ENCODE assay signal across 25 cellular contexts in the genomic region with DNA sequence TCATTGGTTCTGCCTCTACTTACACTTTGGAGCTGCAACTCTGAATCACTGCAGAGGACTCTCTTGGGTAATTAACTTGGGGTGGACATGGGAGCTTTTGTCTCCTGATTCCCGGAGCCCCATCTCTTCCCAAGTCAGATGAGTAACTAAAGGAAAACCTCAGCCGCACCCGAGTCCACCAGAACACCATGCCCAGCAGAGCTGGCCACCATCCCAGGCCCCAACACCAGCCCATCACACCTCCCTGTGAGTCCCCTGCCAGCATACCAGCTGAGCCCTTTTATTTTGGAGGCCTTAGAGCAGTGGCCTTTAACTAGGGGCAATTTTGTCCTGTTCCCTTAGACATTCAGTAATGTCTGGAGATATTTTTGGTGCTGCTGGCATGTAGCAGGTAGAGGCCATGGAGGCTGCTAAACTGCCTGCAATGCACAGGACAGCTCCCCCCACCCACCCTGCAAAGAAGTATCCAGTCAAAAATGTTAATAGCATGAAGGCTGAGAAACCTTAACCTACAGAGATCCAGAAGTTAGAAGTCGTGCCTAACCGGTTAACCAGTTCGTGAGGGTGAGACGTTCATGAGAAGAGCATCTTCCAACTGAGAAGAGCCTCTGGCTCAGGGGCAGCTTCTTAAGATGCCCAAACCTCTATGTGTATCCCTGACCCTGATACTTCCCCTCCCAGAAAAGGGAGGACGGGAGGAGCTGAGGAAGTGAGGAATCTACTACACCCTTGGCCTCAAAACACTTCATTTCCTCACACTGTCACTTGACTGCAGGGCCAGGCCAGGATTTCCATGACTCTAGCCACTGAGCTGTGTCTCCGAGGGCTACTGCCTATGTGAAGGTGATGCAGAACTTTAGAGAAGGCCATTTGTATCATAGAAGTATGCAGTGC.
DNase-seq lines count a peak whose midpoint lies in the region; ATAC-seq and TF ChIP-seq lines count a peak whose summit lies in the region.
"Had no signal": no experiment of that assay in that cellular context is flagged by ENCODE, and none has a peak within 500 bp of the region (broad histone marks: within the 10 kb centered on the region; RNA-seq: fewer than 3 reads in every experiment).

No MANE protein-coding gene starts in this region.

- H3K27ac ChIP-seq in right lobe of liver: no peak overlapping the region
- H3K27ac ChIP-seq in ovary: no peak overlapping the region
- H3K27ac ChIP-seq: GM23248, parathyroid adenoma, vagina, VCaP had no signal

- H3K27ac Mint-ChIP-seq in activated naive CD4-positive, alpha-beta T cell treated with anti-CD3 and anti-CD28 coated beads, Interleukin-2, amount 10 ng/mL, durations not matched to agents 7 days and 5 days: peak overlapping the region; percentile 51
- H3K27ac Mint-ChIP-seq: activated CD4-positive, alpha-beta T cell treated with anti-CD3 and anti-CD28 coated beads, Interleukin-2, amount 10 ng/mL, durations not matched to agents 24 days and 14 days; activated T-helper 1 cell treated with anti-CD3 and anti-CD28 coated beads, Interleukin-12 subunit alpha, Interleukin-12 subunit beta, Interleukin-2, Interleukin-4 antibody, amounts not matched to agents 30 ng/mL and 10 ng/mL and 1 ng/mL, durations not matched to agents 14 hours and 24 hours and 36 hours; dendritic cell treated with granulocyte-macrophage colony-stimulating factor and Interleukin-4, amounts not matched to agents 40 ng/mL and 50 ng/mL, for 4 days; HFFc6 had no signal

- TF ChIP-seq EP300 in ovary (IDR thresholded peaks at IDR 0.05): no peak

- H3K4me1 ChIP-seq in right lobe of liver: no peaks in the 10 kb centered on the region
- no peaks in the 10 kb centered on the region for H3K4me1 ChIP-seq in ovary (ENCODE audit: insufficient read depth)

- CTCF ChIA-PET in activated naive CD4-positive, alpha-beta T cell treated with anti-CD3 and anti-CD28 coated beads, Interleukin-2, amount 10 ng/mL, durations not matched to agents 7 days and 5 days (lab: Charles Lee): interaction anchor here (0.7 kb wide), 1 partner anchor 94 kb away, joined by 3 read pairs; no protein-coding TSS in a partner anchor

- H3K9me3 ChIP-seq in right lobe of liver (no peaks in the 10 kb centered on the region), ovary (no peaks in the 10 kb centered on the region)
- H3K9me3 ChIP-seq: vagina had no signal

- H3K4me3 ChIP-seq in right lobe of liver: no peak overlapping the region
- no peak overlapping the region for H3K4me3 ChIP-seq in ovary
- H3K4me3 ChIP-seq: GM23248, vagina had no signal

- WGBS in right lobe of liver (ENCODE audit: insufficient coverage, low coverage, low lambda C conversion rate, missing lambda C conversion rate): 56% methylated on average over 3 of the region's 9 CpGs
- 75 to 83% (median 81%) methylated on average over 9 of the region's 9 CpGs for WGBS in ovary, 3 donors

- TF ChIP-seq CTCF in right lobe of liver (IDR thresholded peaks at IDR 0.05) (no peak), ovary (IDR thresholded peaks at IDR 0.05) (no peak)

- H3K4me1 Mint-ChIP-seq in activated naive CD4-positive, alpha-beta T cell treated with anti-CD3 and anti-CD28 coated beads, Interleukin-2, amount 10 ng/mL, durations not matched to agents 7 days and 5 days: peaks cover 2% of the 10 kb centered on the region
- H3K4me1 Mint-ChIP-seq: CD4-positive, alpha-beta memory T cell had no signal

- DNase-seq in activated naive CD4-positive, alpha-beta T cell treated with anti-CD3 and anti-CD28 coated beads, Interleukin-2, amount 10 ng/mL, durations not matched to agents 7 days and 5 days: no peak
- DNase-seq in activated naive CD4-positive, alpha-beta T cell treated with anti-CD3 and anti-CD28 coated beads, Interleukin-2, amount 50 U/mL, for 16 hours: no peak
- no peak for DNase-seq in Right ventricle myocardium superior
- no peak for DNase-seq in right lobe of liver
- no peak for DNase-seq in ovary
- no peak for DNase-seq in NOMO-1 (lab: John Stamatoyannopoulos, UW; ENCODE audit: unreplicated experiment in 2 of 2)
- no peak for DNase-seq in NCI-H446 (lab: John Stamatoyannopoulos, UW)
- no peak for DNase-seq in NOMO-1 treated with dmso at 0.1 percent for 144 hours (lab: John Stamatoyannopoulos, UW; ENCODE audit: unreplicated experiment)
- DNase-seq: activated CD4-positive, alpha-beta T cell treated with anti-CD3 and anti-CD28 coated beads, Interleukin-2, amount 10 ng/mL, durations not matched to agents 24 days and 14 days; CD4-positive, alpha-beta memory T cell; DMS 273 treated with DMSO at 0.1 percent for 48 hours; GM23248; HFFc6; NCI-H1417 treated with DMSO at 0.1 percent for 48 hours; NCI-H2081; NCI-H2227 treated with DMSO at 0.1 percent for 48 hours; RPMI8226; stimulated activated naive CD4-positive, alpha-beta T cell treated with Interleukin-2 at 50 U/mL for 16 hours had no signal

- H3K4me3 Mint-ChIP-seq in activated naive CD4-positive, alpha-beta T cell treated with anti-CD3 and anti-CD28 coated beads, Interleukin-2, amount 10 ng/mL, durations not matched to agents 7 days and 5 days: no peak overlapping the region
- H3K4me3 Mint-ChIP-seq: activated CD4-positive, alpha-beta T cell treated with anti-CD3 and anti-CD28 coated beads, Interleukin-2, amount 10 ng/mL, durations not matched to agents 24 days and 14 days; activated T-helper 1 cell treated with anti-CD3 and anti-CD28 coated beads, Interleukin-12 subunit alpha, Interleukin-12 subunit beta, Interleukin-2, Interleukin-4 antibody, amounts not matched to agents 30 ng/mL and 10 ng/mL and 1 ng/mL, durations not matched to agents 14 hours and 24 hours and 36 hours; CD4-positive, alpha-beta memory T cell; dendritic cell treated with granulocyte-macrophage colony-stimulating factor and Interleukin-4, amounts not matched to agents 40 ng/mL and 50 ng/mL, for 4 days; HFFc6 had no signal

- peak; percentile 85 for ATAC-seq in Right ventricle myocardium superior (ENCODE audit: poor library complexity)
- peak; percentile 48 to 76 (median 68) for ATAC-seq in right lobe of liver
- ATAC-seq: activated naive CD4-positive, alpha-beta T cell treated with anti-CD3 and anti-CD28 coated beads, Interleukin-2, amount 50 U/mL, for 72 hours; sciatic nerve had no signal

- intact Hi-C loops in Right ventricle myocardium superior (cut with DNase I) (no loop called here), right lobe of liver (cut with DNase I) (no loop called here), ovary (cut with DNase I) (no loop called here)

- H3K27me3 ChIP-seq in right lobe of liver (no peaks in the 10 kb centered on the region), ovary (no peaks in the 10 kb centered on the region)
- H3K27me3 ChIP-seq: vagina had no signal

- peaks cover 2% of the 10 kb centered on the region for H3K36me3 Mint-ChIP-seq in activated naive CD4-positive, alpha-beta T cell treated with anti-CD3 and anti-CD28 coated beads, Interleukin-2, amount 10 ng/mL, durations not matched to agents 7 days and 5 days

- TF ChIP-seq POLR2A in right lobe of liver (IDR thresholded peaks at IDR 0.05) (no peak), ovary (IDR thresholded peaks at IDR 0.05) (no peak)

- H3K36me3 ChIP-seq in right lobe of liver: peaks cover 0 to 2% (median 0%) of the 10 kb centered on the region in 4 donors
- no peaks in the 10 kb centered on the region for H3K36me3 ChIP-seq in ovary
- H3K36me3 ChIP-seq: vagina had no signal

- H3K9me3 Mint-ChIP-seq in activated naive CD4-positive, alpha-beta T cell treated with anti-CD3 and anti-CD28 coated beads, Interleukin-2, amount 10 ng/mL, durations not matched to agents 7 days and 5 days: no peaks in the 10 kb centered on the region
- H3K9me3 Mint-ChIP-seq: activated CD4-positive, alpha-beta T cell treated with anti-CD3 and anti-CD28 coated beads, Interleukin-2, amount 10 ng/mL, durations not matched to agents 24 days and 14 days; activated naive CD4-positive, alpha-beta T cell treated with anti-CD3 and anti-CD28 coated beads, Interleukin-2, amount 50 U/mL, for 72 hours; activated T-helper 1 cell treated with anti-CD3 and anti-CD28 coated beads, Interleukin-12 subunit alpha, Interleukin-12 subunit beta, Interleukin-2, Interleukin-4 antibody, amounts not matched to agents 30 ng/mL and 10 ng/mL and 1 ng/mL, durations not matched to agents 14 hours and 24 hours and 36 hours; CD4-positive, alpha-beta memory T cell; dendritic cell treated with granulocyte-macrophage colony-stimulating factor and Interleukin-4, amounts not matched to agents 40 ng/mL and 50 ng/mL, for 4 days; HFFc6 had no signal

- no peaks in the 10 kb centered on the region for H3K27me3 Mint-ChIP-seq in activated naive CD4-positive, alpha-beta T cell treated with anti-CD3 and anti-CD28 coated beads, Interleukin-2, amount 10 ng/mL, durations not matched to agents 7 days and 5 days
- H3K27me3 Mint-ChIP-seq: activated CD4-positive, alpha-beta T cell treated with anti-CD3 and anti-CD28 coated beads, Interleukin-2, amount 10 ng/mL, durations not matched to agents 24 days and 14 days; CD4-positive, alpha-beta memory T cell had no signal
